In genomic region chr22:40709752-40710413, GRCh38 we compare ENCODE assay signal across 11 cellular contexts. TPM values are rescaled to one million over a fixed set of nuclear protein-coding genes. Genes with fewer than 3 reads are reported as not detected.
DNase-seq lines count a peak whose midpoint lies in the region; ATAC-seq, FAIRE-seq and TF ChIP-seq lines count a peak whose summit lies in the region.
"Had no signal": no experiment of that assay in that cellular context is flagged by ENCODE, and none has a peak within 500 bp of the region (broad histone marks: within the 10 kb centered on the region; RNA-seq: fewer than 3 reads in every experiment).

No MANE protein-coding gene starts in this region.

- no peak overlapping the region for H2AK5ac ChIP-seq in H1 (ENCODE audit: low read depth, low read length)

- H3K79me2 ChIP-seq in H1 (ENCODE audit: control insufficient read depth in 1 of 2, insufficient read depth in 2 of 2, low read length in 2 of 2): no peaks in the 10 kb centered on the region

- WGBS in A549 (ENCODE audit: missing lambda C conversion rate): 48% methylated on average over 6 of the region's 6 CpGs
- WGBS in H1 (ENCODE audit: extremely low coverage in 1 of 2, insufficient coverage in 1 of 2, insufficient read length in 1 of 2, insufficient replicate concordance in 2 of 2, low coverage in 1 of 2, low lambda C conversion rate in 2 of 2, missing lambda C conversion rate in 1 of 2), 2 experiments: 75% methylated on average over 6 of the region's 6 CpGs; no CpG with 5 or more reads in 1 of the 2 experiments

- peak overlapping the region; percentile 81; the same call in 1 of the 2 replicates for H2BK12ac ChIP-seq in H1 (ENCODE audit: low read depth, low read length)

- H3K27ac ChIP-seq in A549 (peak overlapping the region; percentile 28 to 54; a peak in 3 of 6 replicates), H1 (ENCODE audit: low read depth, low read length) (no peak overlapping the region), lower lobe of right lung (peak overlapping the region; percentile 72)
- H3K27ac ChIP-seq: C4-2B had no signal

- no peaks in the 10 kb centered on the region for H3K79me1 ChIP-seq in H1 (ENCODE audit: low read depth, low read length)

- TF ChIP-seq RAD21 in A549 (conservative IDR thresholded peaks at IDR 0.05 in 1 of 2, IDR thresholded peaks at IDR 0.05 in 1 of 2) (no peak), H1 (IDR thresholded peaks at IDR 0.05 in 1 of 2, conservative IDR thresholded peaks at IDR 0.05 in 1 of 2; ENCODE audit: low read depth in 2 of 2, low read length in 2 of 2) (no peak)

- ATAC-seq in A549 (peak in 1 of 2 experiments; percentile 52; a peak in 3 of 6 replicates), lower lobe of right lung (peak; percentile 9 to 42), GM21447 (IDR thresholded peaks at IDR 0.05; ENCODE audit: unreplicated experiment) (no peak), GM18870 (IDR thresholded peaks at IDR 0.05; ENCODE audit: unreplicated experiment) (no peak), GM18498 (IDR thresholded peaks at IDR 0.05; ENCODE audit: unreplicated experiment) (no peak), GM18520 (IDR thresholded peaks at IDR 0.05; ENCODE audit: unreplicated experiment) (no peak)

- CTCF ChIA-PET in A549 (lab: Yijun Ruan, JAX) (interaction anchor here (0.7 to 3.1 kb wide), 3 partner anchors 27 to 189 kb away, joined by 5 to 13 read pairs (median 11); no protein-coding TSS in a partner anchor), H1 (lab: Charles Lee; ENCODE audit: partially characterized antibody) (interaction anchor here (0.5 to 1.2 kb wide), 4 partner anchors 11 to 174 kb away, joined by 3 to 4 read pairs (median 3); no protein-coding TSS in a partner anchor)

- H3K56ac ChIP-seq in H1 (replicated peaks; ENCODE audit: insufficient read length, low read depth, low read length): no peak overlapping the region

- TF ChIP-seq CTCF in A549 (IDR thresholded peaks at IDR 0.05) (no peak), H1 (IDR thresholded peaks at IDR 0.05; ENCODE audit: control extremely low read depth in 1 of 3, insufficient read depth in 1 of 3, low read depth in 1 of 3, low read length in 3 of 3) (no peak), lower lobe of right lung (IDR thresholded peaks at IDR 0.05) (no peak)

- H3K4me3 ChIP-seq in A549: no peak overlapping the region
- H3K4me3 ChIP-seq in H1 (ENCODE audit: extremely low read depth in 1 of 4, insufficient read depth in 2 of 4, low read depth in 3 of 4, low read length in 4 of 4): no peak overlapping the region
- no peak overlapping the region for H3K4me3 ChIP-seq in lower lobe of right lung

- H3K23ac ChIP-seq in H1 (ENCODE audit: insufficient read length): no peak overlapping the region

- H3K27me3 ChIP-seq in H1 (replicated peaks in 1 of 4; ENCODE audit: control insufficient read depth in 3 of 4, extremely low read depth in 1 of 4, insufficient read depth in 3 of 4, low read length in 3 of 4) (no peaks in the 10 kb centered on the region), lower lobe of right lung (ENCODE audit: low read depth) (no peaks in the 10 kb centered on the region)

- H4K91ac ChIP-seq in H1 (replicated peaks; ENCODE audit: insufficient read length, low read length): no peak overlapping the region

- no peaks in the 10 kb centered on the region for H3K23me2 ChIP-seq in H1 (ENCODE audit: low read depth, low read length)

- H4K20me1 ChIP-seq in H1 (replicated peaks in 1 of 2; ENCODE audit: control insufficient read depth in 1 of 2, insufficient read depth in 2 of 2, low read length in 2 of 2): no peaks in the 10 kb centered on the region

- intact Hi-C loops in lower lobe of right lung (cut with DNase I): no loop called here

- peak overlapping the region; percentile 72; the same call in 1 of the 2 replicates for H2BK5ac ChIP-seq in H1 (ENCODE audit: low read depth, low read length)

- H3K9me3 ChIP-seq in A549: peaks cover 9% of the 10 kb centered on the region
- H3K9me3 ChIP-seq in H1 (ENCODE audit: insufficient read depth in 2 of 2, low read depth in 1 of 2, low read length in 1 of 2): peaks cover 8 to 11% of the 10 kb centered on the region in 2 experiments; a peak in 3 of 4 replicates
- H3K9me3 ChIP-seq in lower lobe of right lung: no peaks in the 10 kb centered on the region

- H3K36me3 ChIP-seq in H1 (ENCODE audit: control insufficient read depth in 2 of 4, insufficient read depth in 4 of 4, low read length in 3 of 4) (no peaks in the 10 kb centered on the region), lower lobe of right lung (no peaks in the 10 kb centered on the region)

- peak overlapping the region; percentile 75 for H2AFZ ChIP-seq in H1 (ENCODE audit: low read length)

- H3K4me2 ChIP-seq in A549 (no peak overlapping the region), H1 (ENCODE audit: insufficient read depth in 1 of 2, low read depth in 2 of 2, low read length in 2 of 2) (no peak overlapping the region)

- no peak overlapping the region for H3K14ac ChIP-seq in H1 (ENCODE audit: insufficient read length)

- no peak overlapping the region for H2BK20ac ChIP-seq in H1 (ENCODE audit: low read length)

- no peak overlapping the region for H3K4ac ChIP-seq in H1 (replicated peaks; ENCODE audit: insufficient read length, low read depth, low read length)

- POLR2A ChIA-PET in A549 (lab: Yijun Ruan, JAX): no interaction called here
- POLR2A ChIA-PET in H1 (lab: Charles Lee; ENCODE audit: partially characterized antibody): interaction anchor here (0.9 to 3.0 kb wide), 3 partner anchors 9 to 87 kb away, joined by 3 to 7 read pairs (median 3); no protein-coding TSS in a partner anchor

- H3K4me1 ChIP-seq in A549 (peaks cover 39% of the 10 kb centered on the region), H1 (replicated peaks in 1 of 4; ENCODE audit: control insufficient read depth in 3 of 4, insufficient read depth in 4 of 4, low read length in 3 of 4) (peaks cover 2 to 11% (median 8%) of the 10 kb centered on the region in 4 experiments; a peak in 6 of 7 replicates), lower lobe of right lung (peaks cover 22% of the 10 kb centered on the region)

- DNase-seq in A549 (ENCODE audit: low read depth in 1 of 2, low spot score in 1 of 2): peak in 1 of 2 experiments; percentile 51
- DNase-seq in MV-4-11 (lab: John Stamatoyannopoulos, UW): peak; percentile 37
- no peak for DNase-seq in H1 (ENCODE audit: low read depth in 1 of 2, low spot score in 2 of 2)
- no peak for DNase-seq in lower lobe of right lung
- DNase-seq: activated B cell treated with CpG ODN at 0.5 μM for 24 hours, NCI-H1436 had no signal

- no peak overlapping the region for H3K18ac ChIP-seq in H1 (ENCODE audit: extremely low read depth, low read length)

- no peak overlapping the region for H2BK15ac ChIP-seq in H1 (ENCODE audit: low read length)

- no peak overlapping the region for H4K5ac ChIP-seq in H1 (ENCODE audit: insufficient read length, low read depth, low read length)

- FAIRE-seq in A549 (lab: Jason Lieb, UNC) (no peak), H1 (lab: Jason Lieb, UNC) (peak; percentile 55)

- H4K8ac ChIP-seq in H1 (ENCODE audit: extremely low read depth, insufficient read depth, low read length): no peak overlapping the region

- no peak overlapping the region for H2BK120ac ChIP-seq in H1 (replicated peaks; ENCODE audit: low read depth, low read length)

- TF ChIP-seq EP300 in A549 (IDR thresholded peaks at IDR 0.05) (no peak), H1 (IDR thresholded peaks at IDR 0.05; ENCODE audit: borderline replicate concordance in 1 of 2, low read depth in 2 of 2, low read length in 2 of 2) (no peak)

- no peak for TF ChIP-seq POLR2A in A549 (IDR thresholded peaks at IDR 0.05; ENCODE audit: low read length)
- TF ChIP-seq POLR2A in H1 (IDR thresholded peaks at IDR 0.05; ENCODE audit: control extremely low read depth in 1 of 2, low read depth in 2 of 2, low read length in 2 of 2): no peak

- no peak overlapping the region for H3K9ac ChIP-seq in H1 (replicated peaks in 1 of 4; ENCODE audit: extremely low read depth in 1 of 4, low read depth in 3 of 4, low read length in 3 of 4)

TF ChIP-seq in A549, 52 proteins besides CTCF, POLR2A, EP300 and RAD21 (continues in another document):
- TF ChIP-seq FOXS1 (CRISPR knock-in tag; IDR thresholded peaks at IDR 0.05) (no peak), EHMT2 (IDR thresholded peaks at IDR 0.05; ENCODE audit: low read depth) (no peak), RCOR1 (IDR thresholded peaks at IDR 0.05; ENCODE audit: low read depth, low read length) (no peak), JUN (IDR thresholded peaks at IDR 0.05) (no peak), ZC3H11A (IDR thresholded peaks at IDR 0.05) (no peak), CHD4 (IDR thresholded peaks at IDR 0.05; ENCODE audit: borderline replicate concordance) (no peak), MAX (IDR thresholded peaks at IDR 0.05) (no peak)

TF ChIP-seq in H1, 55 proteins besides CTCF, POLR2A, EP300 and RAD21:
- no peak for TF ChIP-seq BRCA1 (IDR thresholded peaks at IDR 0.05; ENCODE audit: low read depth, low read length)
- TF ChIP-seq, protein P1, sequence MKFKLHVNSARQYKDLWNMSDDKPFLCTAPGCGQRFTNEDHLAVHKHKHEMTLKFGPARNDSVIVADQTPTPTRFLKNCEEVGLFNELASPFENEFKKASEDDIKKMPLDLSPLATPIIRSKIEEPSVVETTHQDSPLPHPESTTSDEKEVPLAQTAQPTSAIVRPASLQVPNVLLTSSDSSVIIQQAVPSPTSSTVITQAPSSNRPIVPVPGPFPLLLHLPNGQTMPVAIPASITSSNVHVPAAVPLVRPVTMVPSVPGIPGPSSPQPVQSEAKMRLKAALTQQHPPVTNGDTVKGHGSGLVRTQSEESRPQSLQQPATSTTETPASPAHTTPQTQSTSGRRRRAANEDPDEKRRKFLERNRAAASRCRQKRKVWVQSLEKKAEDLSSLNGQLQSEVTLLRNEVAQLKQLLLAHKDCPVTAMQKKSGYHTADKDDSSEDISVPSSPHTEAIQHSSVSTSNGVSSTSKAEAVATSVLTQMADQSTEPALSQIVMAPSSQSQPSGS (IDR thresholded peaks at IDR 0.05; ENCODE audit: low read length): no peak
- no peak for TF ChIP-seq CTBP2 (IDR thresholded peaks at IDR 0.05; ENCODE audit: borderline replicate concordance, insufficient read depth, insufficient read length, low read length)

RNA-seq across cellular contexts. Expression of gene MCHR1, which starts 30.6 kb away (rescaled TPM):
- polyA plus RNA-seq in A549 (2011; rRNA removed): not detected in 2 replicates
- 0.05 and 0.09 TPM in 2 replicates for polyA plus RNA-seq in A549 (2012; cell fraction: cytosol; rRNA removed)
- 0.28 TPM in 1 of 2 replicates, not detected in the other for polyA plus RNA-seq in A549 (2012; cell fraction: nucleus; rRNA removed)
- polyA plus RNA-seq in A549 (2017; fragmentation: RNase III; extraction: RNeasy Plus Mini Kit Qiagen cat#74134 plus additional on column Dnase treatment): not detected in 3 replicates
- polyA minus RNA-seq in A549 (2011; rRNA and poly(A)+ RNA removed): 0.33 TPM in 1 of 2 replicates, not detected in the other
- total RNA-seq in H1 (2021; fragmentation: NEBNext Ultra II Directional; extraction: Animal tissue kit (Norgen Biotek cat#: 25700)): 0.91 and 1.3 TPM in 2 replicates
- polyA plus RNA-seq in H1 (2011; rRNA removed): 4.6 and 7.6 TPM in 2 replicates
- polyA plus RNA-seq in H1 (2011; cell fraction: cytosol; rRNA removed): 3.5 TPM
- polyA plus RNA-seq in H1 (2011; cell fraction: nucleus; rRNA removed): 3.8 TPM
- polyA plus RNA-seq in H1 (2012, experiment 1 of 2): 1.8 to 3.7 TPM (median 2.5 TPM) in 4 replicates
- 2.9 TPM for polyA plus RNA-seq in H1 (2012, experiment 2 of 2)
- 1.4 TPM for polyA plus RNA-seq in H1 (2013, experiment 1 of 2)
- polyA plus RNA-seq in H1 (2013, experiment 2 of 2): 1.6 TPM
- 11.0 and 14.1 TPM in 2 replicates for polyA minus RNA-seq in H1 (2011; rRNA and poly(A)+ RNA removed)
- polyA minus RNA-seq in H1 (2011; cell fraction: cytosol; rRNA and poly(A)+ RNA removed): 2.1 TPM
- 2.4 TPM for polyA minus RNA-seq in H1 (2011; cell fraction: nucleus; rRNA and poly(A)+ RNA removed)
- total RNA-seq in lower lobe of right lung: not detected
- total RNA-seq: activated B cell treated with CpG ODN at 0.5 μM for 24 hours had no signal

Comparison
In these comparisons a context has a peak if more than half of its experiments do, and no peak if none do; other contexts are left out.
1. ATAC-seq: peak in lower lobe of right lung (2 of 2); none in GM21447 (single experiment), GM18870 (single experiment), GM18498 (single experiment) and GM18520 (single experiment).